Comparison of ENCODE assay signal across 1 cellular context in the genomic region with DNA sequence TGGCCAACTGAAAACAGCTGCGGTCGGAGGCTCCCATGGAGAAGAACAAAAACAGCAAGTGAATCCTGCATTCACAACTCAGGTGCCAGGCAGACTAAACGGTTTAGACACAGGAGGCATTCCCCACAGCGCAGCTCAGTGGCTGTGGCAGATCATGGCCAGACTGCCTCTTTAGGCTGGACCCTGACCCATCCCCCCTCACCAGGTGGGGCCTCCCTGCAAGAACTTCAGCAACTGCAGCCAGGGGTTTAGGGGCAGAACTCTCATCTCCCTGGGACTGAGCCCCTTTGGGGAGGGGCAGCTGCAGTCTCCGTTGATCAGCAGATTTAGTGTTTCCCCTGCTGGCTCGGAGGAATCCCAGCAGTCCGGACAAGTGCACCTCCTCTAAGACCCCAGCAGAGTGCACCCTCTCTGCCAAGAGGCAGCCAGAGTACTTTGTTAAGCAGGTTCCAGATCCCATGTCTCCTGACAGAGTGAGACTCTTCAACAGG.
TF ChIP-seq lines count a peak whose summit lies in the region.

No MANE protein-coding gene starts in this region.

TF ChIP-seq in WTC11, 78 proteins besides CTCF, POLR2A, EP300 and RAD21 (continued from another document):
- TF ChIP-seq ZNF219 (CRISPR knock-in tag; IDR thresholded peaks at IDR 0.05; ENCODE audit: borderline replicate concordance) (no peak), GTF2I (CRISPR knock-in tag; conservative IDR thresholded peaks at IDR 0.05) (no peak), ZBTB21 (CRISPR knock-in tag; IDR thresholded peaks at IDR 0.05; ENCODE audit: borderline replicate concordance) (no peak), SMAD4 (CRISPR knock-in tag; IDR thresholded peaks at IDR 0.05) (no peak), ZNF396 (CRISPR knock-in tag; IDR thresholded peaks at IDR 0.05; ENCODE audit: borderline replicate concordance) (no peak), FOXK1 (CRISPR knock-in tag; IDR thresholded peaks at IDR 0.05) (peak; percentile 45; the same call in 1 of the 2 replicates), IRF2 (CRISPR knock-in tag; IDR thresholded peaks at IDR 0.05; ENCODE audit: borderline replicate concordance, low read depth) (no peak), FOXP1 (CRISPR knock-in tag; IDR thresholded peaks at IDR 0.05; ENCODE audit: borderline replicate concordance) (no peak), ELF4 (CRISPR knock-in tag; IDR thresholded peaks at IDR 0.05; ENCODE audit: low read depth) (no peak), ZNF423 (CRISPR knock-in tag; IDR thresholded peaks at IDR 0.05) (peak; percentile 33; the same call in 1 of the 2 replicates), JAZF1 (CRISPR knock-in tag; IDR thresholded peaks at IDR 0.05) (no peak), SMAD3 (CRISPR knock-in tag; IDR thresholded peaks at IDR 0.05; ENCODE audit: borderline replicate concordance) (0 out of 2 replicates have a peak, but pooled peaks have one; percentile 17)
- TF ChIP-seq, protein P1, sequence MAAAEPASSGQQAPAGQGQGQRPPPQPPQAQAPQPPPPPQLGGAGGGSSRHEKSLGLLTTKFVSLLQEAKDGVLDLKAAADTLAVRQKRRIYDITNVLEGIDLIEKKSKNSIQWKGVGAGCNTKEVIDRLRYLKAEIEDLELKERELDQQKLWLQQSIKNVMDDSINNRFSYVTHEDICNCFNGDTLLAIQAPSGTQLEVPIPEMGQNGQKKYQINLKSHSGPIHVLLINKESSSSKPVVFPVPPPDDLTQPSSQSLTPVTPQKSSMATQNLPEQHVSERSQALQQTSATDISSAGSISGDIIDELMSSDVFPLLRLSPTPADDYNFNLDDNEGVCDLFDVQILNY (CRISPR knock-in tag; IDR thresholded peaks at IDR 0.05): no peak
- TF ChIP-seq, protein P2, sequence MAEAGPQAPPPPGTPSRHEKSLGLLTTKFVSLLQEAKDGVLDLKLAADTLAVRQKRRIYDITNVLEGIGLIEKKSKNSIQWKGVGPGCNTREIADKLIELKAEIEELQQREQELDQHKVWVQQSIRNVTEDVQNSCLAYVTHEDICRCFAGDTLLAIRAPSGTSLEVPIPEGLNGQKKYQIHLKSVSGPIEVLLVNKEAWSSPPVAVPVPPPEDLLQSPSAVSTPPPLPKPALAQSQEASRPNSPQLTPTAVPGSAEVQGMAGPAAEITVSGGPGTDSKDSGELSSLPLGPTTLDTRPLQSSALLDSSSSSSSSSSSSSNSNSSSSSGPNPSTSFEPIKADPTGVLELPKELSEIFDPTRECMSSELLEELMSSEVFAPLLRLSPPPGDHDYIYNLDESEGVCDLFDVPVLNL (CRISPR knock-in tag; IDR thresholded peaks at IDR 0.05; ENCODE audit: borderline replicate concordance, low read depth): no peak
- TF ChIP-seq, protein P3, sequence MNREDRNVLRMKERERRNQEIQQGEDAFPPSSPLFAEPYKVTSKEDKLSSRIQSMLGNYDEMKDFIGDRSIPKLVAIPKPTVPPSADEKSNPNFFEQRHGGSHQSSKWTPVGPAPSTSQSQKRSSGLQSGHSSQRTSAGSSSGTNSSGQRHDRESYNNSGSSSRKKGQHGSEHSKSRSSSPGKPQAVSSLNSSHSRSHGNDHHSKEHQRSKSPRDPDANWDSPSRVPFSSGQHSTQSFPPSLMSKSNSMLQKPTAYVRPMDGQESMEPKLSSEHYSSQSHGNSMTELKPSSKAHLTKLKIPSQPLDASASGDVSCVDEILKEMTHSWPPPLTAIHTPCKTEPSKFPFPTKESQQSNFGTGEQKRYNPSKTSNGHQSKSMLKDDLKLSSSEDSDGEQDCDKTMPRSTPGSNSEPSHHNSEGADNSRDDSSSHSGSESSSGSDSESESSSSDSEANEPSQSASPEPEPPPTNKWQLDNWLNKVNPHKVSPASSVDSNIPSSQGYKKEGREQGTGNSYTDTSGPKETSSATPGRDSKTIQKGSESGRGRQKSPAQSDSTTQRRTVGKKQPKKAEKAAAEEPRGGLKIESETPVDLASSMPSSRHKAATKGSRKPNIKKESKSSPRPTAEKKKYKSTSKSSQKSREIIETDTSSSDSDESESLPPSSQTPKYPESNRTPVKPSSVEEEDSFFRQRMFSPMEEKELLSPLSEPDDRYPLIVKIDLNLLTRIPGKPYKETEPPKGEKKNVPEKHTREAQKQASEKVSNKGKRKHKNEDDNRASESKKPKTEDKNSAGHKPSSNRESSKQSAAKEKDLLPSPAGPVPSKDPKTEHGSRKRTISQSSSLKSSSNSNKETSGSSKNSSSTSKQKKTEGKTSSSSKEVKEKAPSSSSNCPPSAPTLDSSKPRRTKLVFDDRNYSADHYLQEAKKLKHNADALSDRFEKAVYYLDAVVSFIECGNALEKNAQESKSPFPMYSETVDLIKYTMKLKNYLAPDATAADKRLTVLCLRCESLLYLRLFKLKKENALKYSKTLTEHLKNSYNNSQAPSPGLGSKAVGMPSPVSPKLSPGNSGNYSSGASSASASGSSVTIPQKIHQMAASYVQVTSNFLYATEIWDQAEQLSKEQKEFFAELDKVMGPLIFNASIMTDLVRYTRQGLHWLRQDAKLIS (CRISPR knock-in tag; IDR thresholded peaks at IDR 0.05; ENCODE audit: borderline replicate concordance): 0 out of 2 replicates have a peak, but pooled peaks have one; percentile 71
- TF ChIP-seq, protein P4, sequence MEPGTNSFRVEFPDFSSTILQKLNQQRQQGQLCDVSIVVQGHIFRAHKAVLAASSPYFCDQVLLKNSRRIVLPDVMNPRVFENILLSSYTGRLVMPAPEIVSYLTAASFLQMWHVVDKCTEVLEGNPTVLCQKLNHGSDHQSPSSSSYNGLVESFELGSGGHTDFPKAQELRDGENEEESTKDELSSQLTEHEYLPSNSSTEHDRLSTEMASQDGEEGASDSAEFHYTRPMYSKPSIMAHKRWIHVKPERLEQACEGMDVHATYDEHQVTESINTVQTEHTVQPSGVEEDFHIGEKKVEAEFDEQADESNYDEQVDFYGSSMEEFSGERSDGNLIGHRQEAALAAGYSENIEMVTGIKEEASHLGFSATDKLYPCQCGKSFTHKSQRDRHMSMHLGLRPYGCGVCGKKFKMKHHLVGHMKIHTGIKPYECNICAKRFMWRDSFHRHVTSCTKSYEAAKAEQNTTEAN (CRISPR knock-in tag; IDR thresholded peaks at IDR 0.05): no peak
- TF ChIP-seq, protein P5, sequence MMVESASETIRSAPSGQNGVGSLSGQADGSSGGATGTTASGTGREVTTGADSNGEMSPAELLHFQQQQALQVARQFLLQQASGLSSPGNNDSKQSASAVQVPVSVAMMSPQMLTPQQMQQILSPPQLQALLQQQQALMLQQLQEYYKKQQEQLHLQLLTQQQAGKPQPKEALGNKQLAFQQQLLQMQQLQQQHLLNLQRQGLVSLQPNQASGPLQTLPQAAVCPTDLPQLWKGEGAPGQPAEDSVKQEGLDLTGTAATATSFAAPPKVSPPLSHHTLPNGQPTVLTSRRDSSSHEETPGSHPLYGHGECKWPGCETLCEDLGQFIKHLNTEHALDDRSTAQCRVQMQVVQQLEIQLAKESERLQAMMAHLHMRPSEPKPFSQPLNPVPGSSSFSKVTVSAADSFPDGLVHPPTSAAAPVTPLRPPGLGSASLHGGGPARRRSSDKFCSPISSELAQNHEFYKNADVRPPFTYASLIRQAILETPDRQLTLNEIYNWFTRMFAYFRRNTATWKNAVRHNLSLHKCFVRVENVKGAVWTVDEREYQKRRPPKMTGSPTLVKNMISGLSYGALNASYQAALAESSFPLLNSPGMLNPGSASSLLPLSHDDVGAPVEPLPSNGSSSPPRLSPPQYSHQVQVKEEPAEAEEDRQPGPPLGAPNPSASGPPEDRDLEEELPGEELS (CRISPR knock-in tag; IDR thresholded peaks at IDR 0.05): 0 out of 2 replicates have a peak, but pooled peaks have one; percentile 13
- TF ChIP-seq, protein P6, sequence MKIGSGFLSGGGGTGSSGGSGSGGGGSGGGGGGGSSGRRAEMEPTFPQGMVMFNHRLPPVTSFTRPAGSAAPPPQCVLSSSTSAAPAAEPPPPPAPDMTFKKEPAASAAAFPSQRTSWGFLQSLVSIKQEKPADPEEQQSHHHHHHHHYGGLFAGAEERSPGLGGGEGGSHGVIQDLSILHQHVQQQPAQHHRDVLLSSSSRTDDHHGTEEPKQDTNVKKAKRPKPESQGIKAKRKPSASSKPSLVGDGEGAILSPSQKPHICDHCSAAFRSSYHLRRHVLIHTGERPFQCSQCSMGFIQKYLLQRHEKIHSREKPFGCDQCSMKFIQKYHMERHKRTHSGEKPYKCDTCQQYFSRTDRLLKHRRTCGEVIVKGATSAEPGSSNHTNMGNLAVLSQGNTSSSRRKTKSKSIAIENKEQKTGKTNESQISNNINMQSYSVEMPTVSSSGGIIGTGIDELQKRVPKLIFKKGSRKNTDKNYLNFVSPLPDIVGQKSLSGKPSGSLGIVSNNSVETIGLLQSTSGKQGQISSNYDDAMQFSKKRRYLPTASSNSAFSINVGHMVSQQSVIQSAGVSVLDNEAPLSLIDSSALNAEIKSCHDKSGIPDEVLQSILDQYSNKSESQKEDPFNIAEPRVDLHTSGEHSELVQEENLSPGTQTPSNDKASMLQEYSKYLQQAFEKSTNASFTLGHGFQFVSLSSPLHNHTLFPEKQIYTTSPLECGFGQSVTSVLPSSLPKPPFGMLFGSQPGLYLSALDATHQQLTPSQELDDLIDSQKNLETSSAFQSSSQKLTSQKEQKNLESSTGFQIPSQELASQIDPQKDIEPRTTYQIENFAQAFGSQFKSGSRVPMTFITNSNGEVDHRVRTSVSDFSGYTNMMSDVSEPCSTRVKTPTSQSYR (CRISPR knock-in tag; IDR thresholded peaks at IDR 0.05): peak; percentile 90; the same call in 1 of the 2 replicates
- TF ChIP-seq, protein P7, sequence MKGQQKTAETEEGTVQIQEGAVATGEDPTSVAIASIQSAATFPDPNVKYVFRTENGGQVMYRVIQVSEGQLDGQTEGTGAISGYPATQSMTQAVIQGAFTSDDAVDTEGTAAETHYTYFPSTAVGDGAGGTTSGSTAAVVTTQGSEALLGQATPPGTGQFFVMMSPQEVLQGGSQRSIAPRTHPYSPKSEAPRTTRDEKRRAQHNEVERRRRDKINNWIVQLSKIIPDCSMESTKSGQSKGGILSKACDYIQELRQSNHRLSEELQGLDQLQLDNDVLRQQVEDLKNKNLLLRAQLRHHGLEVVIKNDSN (CRISPR knock-in tag; IDR thresholded peaks at IDR 0.05): no peak
- TF ChIP-seq, protein P8, sequence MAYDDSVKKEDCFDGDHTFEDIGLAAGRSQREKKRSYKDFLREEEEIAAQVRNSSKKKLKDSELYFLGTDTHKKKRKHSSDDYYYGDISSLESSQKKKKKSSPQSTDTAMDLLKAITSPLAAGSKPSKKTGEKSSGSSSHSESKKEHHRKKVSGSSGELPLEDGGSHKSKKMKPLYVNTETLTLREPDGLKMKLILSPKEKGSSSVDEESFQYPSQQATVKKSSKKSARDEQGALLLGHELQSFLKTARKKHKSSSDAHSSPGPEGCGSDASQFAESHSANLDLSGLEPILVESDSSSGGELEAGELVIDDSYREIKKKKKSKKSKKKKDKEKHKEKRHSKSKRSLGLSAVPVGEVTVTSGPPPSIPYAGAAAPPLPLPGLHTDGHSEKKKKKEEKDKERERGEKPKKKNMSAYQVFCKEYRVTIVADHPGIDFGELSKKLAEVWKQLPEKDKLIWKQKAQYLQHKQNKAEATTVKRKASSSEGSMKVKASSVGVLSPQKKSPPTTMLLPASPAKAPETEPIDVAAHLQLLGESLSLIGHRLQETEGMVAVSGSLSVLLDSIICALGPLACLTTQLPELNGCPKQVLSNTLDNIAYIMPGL (CRISPR knock-in tag; IDR thresholded peaks at IDR 0.05): peak; percentile 60; the same call in 1 of the 2 replicates
- TF ChIP-seq, protein P9, sequence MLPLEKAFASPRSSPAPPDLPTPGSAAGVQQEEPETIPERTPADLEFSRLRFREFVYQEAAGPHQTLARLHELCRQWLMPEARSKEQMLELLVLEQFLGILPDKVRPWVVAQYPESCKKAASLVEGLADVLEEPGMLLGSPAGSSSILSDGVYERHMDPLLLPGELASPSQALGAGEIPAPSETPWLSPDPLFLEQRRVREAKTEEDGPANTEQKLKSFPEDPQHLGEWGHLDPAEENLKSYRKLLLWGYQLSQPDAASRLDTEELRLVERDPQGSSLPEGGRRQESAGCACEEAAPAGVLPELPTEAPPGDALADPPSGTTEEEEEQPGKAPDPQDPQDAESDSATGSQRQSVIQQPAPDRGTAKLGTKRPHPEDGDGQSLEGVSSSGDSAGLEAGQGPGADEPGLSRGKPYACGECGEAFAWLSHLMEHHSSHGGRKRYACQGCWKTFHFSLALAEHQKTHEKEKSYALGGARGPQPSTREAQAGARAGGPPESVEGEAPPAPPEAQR (CRISPR knock-in tag; IDR thresholded peaks at IDR 0.05): peak; percentile 13; the same call in 1 of the 2 replicates
